In genomic region chr2:26982102-26982742, GRCh38 we compare ENCODE assay signal across 8 cellular contexts. TPM values are rescaled to one million over a fixed set of nuclear protein-coding genes. Genes with fewer than 3 reads are reported as not detected.
A peak's percentile ranks its signal among the peaks of the same experiment; 100 is the strongest.
DNase-seq lines count a peak whose midpoint lies in the region; ATAC-seq, FAIRE-seq and TF ChIP-seq lines count a peak whose summit lies in the region.

No MANE protein-coding gene starts in this region.

- no peak overlapping the region for H3K4me3 ChIP-seq in lower lobe of right lung

- no peak for TF ChIP-seq POLR2A in GM12892 (IDR thresholded peaks at IDR 0.05; ENCODE audit: low read depth, low read length)

- no peak for FAIRE-seq in GM12892 (lab: Jason Lieb, UNC)

- no peaks in the 10 kb centered on the region for H3K36me3 ChIP-seq in lower lobe of right lung

- intact Hi-C loops in lower lobe of right lung (cut with DNase I) = no loop called here

- no peaks in the 10 kb centered on the region for H3K27me3 ChIP-seq in lower lobe of right lung (ENCODE audit: low read depth)

- peak; percentile 50 for TF ChIP-seq CTCF in lower lobe of right lung (IDR thresholded peaks at IDR 0.05)

- peaks cover 20% of the 10 kb centered on the region for H3K4me1 ChIP-seq in lower lobe of right lung

- H3K27ac ChIP-seq in lower lobe of right lung = peak overlapping the region; percentile 15

- POLR2A ChIA-PET in HEK293T (lab: Yijun Ruan, JAX) = no interaction called here

- ATAC-seq in lower lobe of right lung (peak; percentile 87 to 92), GM18520 (IDR thresholded peaks at IDR 0.05; ENCODE audit: unreplicated experiment) (no peak)

- CTCF ChIA-PET in HEK293T (lab: Yijun Ruan, JAX) = interaction anchor here (0.8 to 1.1 kb wide), 3 partner anchors 20 to 136 kb away, joined by 3 to 8 read pairs (median 5); no protein-coding TSS in a partner anchor

- peak; percentile 72 for DNase-seq in D341Med (ENCODE audit: low spot score)
- DNase-seq in HEK293T (ENCODE audit: extremely low spot score) = peak; percentile 62
- peak; percentile 96 for DNase-seq in NCI-H69 (lab: John Stamatoyannopoulos, UW)
- peak; percentile 99 for DNase-seq in cerebellar cortex (ENCODE audit: low spot score)
- DNase-seq in lower lobe of right lung = peak; percentile 77
- DNase-seq in GM12892 (ENCODE audit: insufficient read length) = no peak
- no peak for DNase-seq in activated CD8-positive, alpha-beta memory T cell treated with anti-CD3 and anti-CD28 coated beads, Interleukin-2, amount 50 U/mL, for 48 hours

- no peaks in the 10 kb centered on the region for H3K9me3 ChIP-seq in lower lobe of right lung

TF ChIP-seq in HEK293T, 16 proteins besides CTCF, POLR2A, EP300 and RAD21:
- TF ChIP-seq ZNF384 (IDR thresholded peaks at IDR 0.05) (no peak), LEF1 (IDR thresholded peaks at IDR 0.05; ENCODE audit: borderline replicate concordance) (no peak), BHLHE40 (IDR thresholded peaks at IDR 0.05; ENCODE audit: borderline replicate concordance) (no peak), HDGF (IDR thresholded peaks at IDR 0.05; ENCODE audit: borderline replicate concordance) (no peak), SP1 (IDR thresholded peaks at IDR 0.05) (no peak), FOXA1 (IDR thresholded peaks at IDR 0.05) (no peak), PKNOX1 (IDR thresholded peaks at IDR 0.05) (no peak), ARNT (IDR thresholded peaks at IDR 0.05) (no peak), SUZ12 (IDR thresholded peaks at IDR 0.05) (no peak), FOXK2 (IDR thresholded peaks at IDR 0.05) (no peak), FOXM1 (IDR thresholded peaks at IDR 0.05; ENCODE audit: borderline replicate concordance) (no peak), TARDBP (IDR thresholded peaks at IDR 0.05) (no peak), CTBP1 (IDR thresholded peaks at IDR 0.05; ENCODE audit: borderline replicate concordance) (no peak), L3MBTL2 (conservative IDR thresholded peaks at IDR 0.05) (no peak)

RNA-seq across cellular contexts. Expression of gene MAPRE3, which starts 11.8 kb away (rescaled TPM):
- total RNA-seq in lower lobe of right lung = 27.1 TPM
- polyA plus RNA-seq in GM12892 (2012; ENCODE audit: missing spikeins) = 1.6 TPM

RNA-seq across cellular contexts. Expression of gene TMEM214, which starts 50.5 kb away (rescaled TPM):
- total RNA-seq in lower lobe of right lung = 62.9 TPM
- 31.3 TPM for polyA plus RNA-seq in GM12892 (2012; ENCODE audit: missing spikeins)

Comparison
In these comparisons a context has a peak if more than half of its experiments do, and no peak if none do; other contexts are left out.
1. DNase-seq: peak in D341Med (single experiment), HEK293T (single experiment), NCI-H69 (single experiment), cerebellar cortex (single experiment) and lower lobe of right lung (single experiment); none in GM12892 (single experiment) and activated CD8-positive, alpha-beta memory T cell treated with anti-CD3 and anti-CD28 coated beads, Interleukin-2, amount 50 U/mL, for 48 hours (single experiment).